In the genomic region with DNA sequence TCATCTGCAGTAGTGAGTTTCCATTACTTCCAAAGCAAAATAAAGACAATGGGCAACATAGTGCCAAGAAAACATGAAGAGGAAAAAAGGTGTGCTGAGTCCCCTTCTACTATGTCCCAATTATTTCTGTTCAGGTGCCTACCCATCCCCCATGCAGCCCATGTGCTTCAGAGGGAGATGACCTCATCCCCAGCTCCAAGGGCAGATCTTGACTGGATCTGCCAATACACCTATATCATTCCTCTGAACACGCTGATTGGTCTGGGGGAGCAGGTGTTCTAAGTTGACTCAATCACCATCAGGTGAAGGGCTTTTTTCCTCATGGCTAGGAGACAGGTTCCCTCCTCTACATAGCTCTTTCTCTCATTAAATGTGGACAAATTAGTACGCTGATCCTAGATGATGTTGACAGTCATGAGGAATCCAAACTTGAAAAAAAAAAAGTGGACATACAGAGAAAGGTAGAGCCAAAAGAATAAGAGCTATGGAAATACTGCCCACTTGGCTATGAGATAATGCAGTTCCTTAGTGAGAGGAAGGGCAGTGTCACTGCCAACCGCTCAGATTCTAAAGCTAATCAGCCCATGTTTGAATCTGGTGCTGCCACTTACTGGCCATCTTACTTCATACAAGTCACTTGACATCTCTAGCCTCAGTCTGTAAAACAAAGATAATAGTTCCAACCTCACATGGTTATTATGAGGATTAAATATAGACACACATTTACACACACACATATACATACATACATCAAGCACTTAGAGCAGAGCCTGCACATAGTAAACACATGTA, we compare ENCODE assay signal across 8 cellular contexts.
DNase-seq lines count a peak whose midpoint lies in the region; ATAC-seq and TF ChIP-seq lines count a peak whose summit lies in the region.

No MANE protein-coding gene starts in this region.

- H3K27me3 Mint-ChIP-seq in stimulated activated naive CD8-positive, alpha-beta T cell treated with anti-CD3 and anti-CD28 coated beads, Interleukin-15, amount 100 ng/mL, for 72 hours: no peaks in the 10 kb centered on the region

- H3K4me1 Mint-ChIP-seq in stimulated activated naive CD8-positive, alpha-beta T cell treated with anti-CD3 and anti-CD28 coated beads, Interleukin-15, amount 100 ng/mL, for 72 hours: no peaks in the 10 kb centered on the region

- peak; percentile 26 for TF ChIP-seq CTCF in astrocyte of the spinal cord (IDR thresholded peaks at IDR 0.05; ENCODE audit: low read depth, low read length)

- H3K9me3 Mint-ChIP-seq in stimulated activated naive CD8-positive, alpha-beta T cell treated with anti-CD3 and anti-CD28 coated beads, Interleukin-15, amount 100 ng/mL, for 72 hours: no peaks in the 10 kb centered on the region

- in situ Hi-C loops in astrocyte of the spinal cord (cut with HindIII; ENCODE audit: low sequenced_read_pairs): no loop called here

- H3K4me3 Mint-ChIP-seq in stimulated activated naive CD8-positive, alpha-beta T cell treated with anti-CD3 and anti-CD28 coated beads, Interleukin-15, amount 100 ng/mL, for 72 hours: no peak overlapping the region

- H3K27ac Mint-ChIP-seq in stimulated activated naive CD8-positive, alpha-beta T cell treated with anti-CD3 and anti-CD28 coated beads, Interleukin-15, amount 100 ng/mL, for 72 hours: no peak overlapping the region

- no peak for ATAC-seq in HG03097 (IDR thresholded peaks at IDR 0.05; ENCODE audit: low FRiP score, unreplicated experiment)
- no peak for ATAC-seq in stimulated activated naive CD8-positive, alpha-beta T cell treated with anti-CD3 and anti-CD28 coated beads, Interleukin-15, amount 100 ng/mL, for 72 hours
- no peak for ATAC-seq in GM21381 (IDR thresholded peaks at IDR 0.05; ENCODE audit: unreplicated experiment)

- H3K4me3 ChIP-seq in astrocyte of the spinal cord (ENCODE audit: low read depth, low read length): no peak overlapping the region

- DNase-seq in Ammon's horn (ENCODE audit: low spot score): peak; percentile 78
- peak; percentile 62 for DNase-seq in MV-4-11 (lab: John Stamatoyannopoulos, UW)
- DNase-seq in astrocyte of the spinal cord (ENCODE audit: low read depth, low spot score): peak; percentile 54
- DNase-seq in kidney glomerular epithelial cell (lab: John Stamatoyannopoulos, UW): peak; percentile 7
- DNase-seq in stimulated activated CD4-positive, alpha-beta T cell treated with anti-CD3 and anti-CD28 coated beads, Interleukin-4, amount 100 ng/mL, for 1 hour: no peak
- no peak for DNase-seq in stimulated activated naive CD8-positive, alpha-beta T cell treated with anti-CD3 and anti-CD28 coated beads, Interleukin-15, amount 100 ng/mL, for 72 hours

Comparison
In these comparisons a context has a peak if more than half of its experiments do, and no peak if none do; other contexts are left out.
1. DNase-seq: peak in Ammon's horn (single experiment), MV-4-11 (single experiment), astrocyte of the spinal cord (single experiment) and kidney glomerular epithelial cell (single experiment); none in stimulated activated CD4-positive, alpha-beta T cell treated with anti-CD3 and anti-CD28 coated beads, Interleukin-4, amount 100 ng/mL, for 1 hour (single experiment) and stimulated activated naive CD8-positive, alpha-beta T cell treated with anti-CD3 and anti-CD28 coated beads, Interleukin-15, amount 100 ng/mL, for 72 hours (0 of 2).